ENCODE assay signal across 2 cellular contexts in the genomic region with DNA sequence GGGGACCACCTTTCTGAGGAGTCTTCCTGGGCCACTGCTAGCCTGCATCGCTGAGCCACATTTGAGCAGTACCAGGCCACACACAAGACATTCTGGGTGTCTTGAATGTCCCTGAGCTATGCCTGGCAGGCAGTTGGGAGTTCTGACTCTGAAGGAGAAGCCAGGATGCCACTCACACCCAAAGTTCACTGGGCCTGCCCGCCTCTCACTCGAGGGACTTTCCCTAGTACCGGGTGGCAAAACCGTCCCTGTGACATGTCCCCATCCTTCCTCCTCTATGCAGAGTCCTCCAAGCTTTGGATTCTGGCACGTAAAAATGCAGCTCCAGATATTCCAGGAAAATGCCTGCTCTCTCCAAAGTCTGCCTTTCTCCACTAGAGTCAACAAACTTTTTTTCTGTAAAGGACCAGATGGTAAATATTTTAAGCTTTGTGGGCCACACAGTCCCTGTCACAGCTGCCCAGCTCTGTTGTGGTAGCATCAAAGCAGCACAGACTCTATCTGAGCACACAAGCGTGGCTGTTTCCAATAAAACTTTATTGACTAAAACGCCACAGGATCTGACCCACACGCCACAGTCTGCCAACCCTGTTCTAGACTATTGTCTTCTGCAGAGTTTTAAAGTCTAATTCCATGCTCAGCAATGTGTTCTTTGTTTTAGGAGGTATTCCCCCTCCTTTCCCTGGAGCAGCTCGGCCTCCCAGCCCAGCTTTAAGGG.
TF ChIP-seq lines count a peak whose summit lies in the region.

No MANE protein-coding gene starts in this region.

TF ChIP-seq in K562, 482 proteins besides CTCF, POLR2A, EP300 and RAD21:
- TF ChIP-seq CBX3 (IDR thresholded peaks at IDR 0.05; ENCODE audit: borderline replicate concordance in 1 of 2, low read length in 2 of 2): no peak
- TF ChIP-seq, protein P1, sequence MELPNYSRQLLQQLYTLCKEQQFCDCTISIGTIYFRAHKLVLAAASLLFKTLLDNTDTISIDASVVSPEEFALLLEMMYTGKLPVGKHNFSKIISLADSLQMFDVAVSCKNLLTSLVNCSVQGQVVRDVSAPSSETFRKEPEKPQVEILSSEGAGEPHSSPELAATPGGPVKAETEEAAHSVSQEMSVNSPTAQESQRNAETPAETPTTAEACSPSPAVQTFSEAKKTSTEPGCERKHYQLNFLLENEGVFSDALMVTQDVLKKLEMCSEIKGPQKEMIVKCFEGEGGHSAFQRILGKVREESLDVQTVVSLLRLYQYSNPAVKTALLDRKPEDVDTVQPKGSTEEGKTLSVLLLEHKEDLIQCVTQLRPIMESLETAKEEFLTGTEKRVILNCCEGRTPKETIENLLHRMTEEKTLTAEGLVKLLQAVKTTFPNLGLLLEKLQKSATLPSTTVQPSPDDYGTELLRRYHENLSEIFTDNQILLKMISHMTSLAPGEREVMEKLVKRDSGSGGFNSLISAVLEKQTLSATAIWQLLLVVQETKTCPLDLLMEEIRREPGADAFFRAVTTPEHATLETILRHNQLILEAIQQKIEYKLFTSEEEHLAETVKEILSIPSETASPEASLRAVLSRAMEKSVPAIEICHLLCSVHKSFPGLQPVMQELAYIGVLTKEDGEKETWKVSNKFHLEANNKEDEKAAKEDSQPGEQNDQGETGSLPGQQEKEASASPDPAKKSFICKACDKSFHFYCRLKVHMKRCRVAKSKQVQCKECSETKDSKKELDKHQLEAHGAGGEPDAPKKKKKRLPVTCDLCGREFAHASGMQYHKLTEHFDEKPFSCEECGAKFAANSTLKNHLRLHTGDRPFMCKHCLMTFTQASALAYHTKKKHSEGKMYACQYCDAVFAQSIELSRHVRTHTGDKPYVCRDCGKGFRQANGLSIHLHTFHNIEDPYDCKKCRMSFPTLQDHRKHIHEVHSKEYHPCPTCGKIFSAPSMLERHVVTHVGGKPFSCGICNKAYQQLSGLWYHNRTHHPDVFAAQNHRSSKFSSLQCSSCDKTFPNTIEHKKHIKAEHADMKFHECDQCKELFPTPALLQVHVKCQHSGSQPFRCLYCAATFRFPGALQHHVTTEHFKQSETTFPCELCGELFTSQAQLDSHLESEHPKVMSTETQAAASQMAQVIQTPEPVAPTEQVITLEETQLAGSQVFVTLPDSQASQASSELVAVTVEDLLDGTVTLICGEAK (IDR thresholded peaks at IDR 0.05): peak; percentile 84
- TF ChIP-seq, protein P1 (CRISPR knock-in tag; IDR thresholded peaks at IDR 0.05): peak; percentile 68

TF ChIP-seq in HEK293T, 16 proteins besides CTCF, POLR2A, EP300 and RAD21:
- TF ChIP-seq FOXK2 (IDR thresholded peaks at IDR 0.05): no peak
- no peak for TF ChIP-seq HDGF (IDR thresholded peaks at IDR 0.05; ENCODE audit: borderline replicate concordance)
- TF ChIP-seq SP1 (IDR thresholded peaks at IDR 0.05): no peak
- TF ChIP-seq SUZ12 (IDR thresholded peaks at IDR 0.05): no peak
- no peak for TF ChIP-seq FOXA1 (IDR thresholded peaks at IDR 0.05)
- no peak for TF ChIP-seq L3MBTL2 (conservative IDR thresholded peaks at IDR 0.05)
- TF ChIP-seq CTBP1 (IDR thresholded peaks at IDR 0.05; ENCODE audit: borderline replicate concordance): no peak
- no peak for TF ChIP-seq TARDBP (IDR thresholded peaks at IDR 0.05)
- TF ChIP-seq, protein P2, sequence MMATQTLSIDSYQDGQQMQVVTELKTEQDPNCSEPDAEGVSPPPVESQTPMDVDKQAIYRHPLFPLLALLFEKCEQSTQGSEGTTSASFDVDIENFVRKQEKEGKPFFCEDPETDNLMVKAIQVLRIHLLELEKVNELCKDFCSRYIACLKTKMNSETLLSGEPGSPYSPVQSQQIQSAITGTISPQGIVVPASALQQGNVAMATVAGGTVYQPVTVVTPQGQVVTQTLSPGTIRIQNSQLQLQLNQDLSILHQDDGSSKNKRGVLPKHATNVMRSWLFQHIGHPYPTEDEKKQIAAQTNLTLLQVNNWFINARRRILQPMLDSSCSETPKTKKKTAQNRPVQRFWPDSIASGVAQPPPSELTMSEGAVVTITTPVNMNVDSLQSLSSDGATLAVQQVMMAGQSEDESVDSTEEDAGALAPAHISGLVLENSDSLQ (IDR thresholded peaks at IDR 0.05): no peak
- no peak for TF ChIP-seq FOXM1 (IDR thresholded peaks at IDR 0.05; ENCODE audit: borderline replicate concordance)
- TF ChIP-seq NFRKB (IDR thresholded peaks at IDR 0.05): no peak
- TF ChIP-seq ZNF384 (IDR thresholded peaks at IDR 0.05): no peak
- no peak for TF ChIP-seq BHLHE40 (IDR thresholded peaks at IDR 0.05; ENCODE audit: borderline replicate concordance)
